ENCODE assay signal across 15 cellular contexts in the genomic region with DNA sequence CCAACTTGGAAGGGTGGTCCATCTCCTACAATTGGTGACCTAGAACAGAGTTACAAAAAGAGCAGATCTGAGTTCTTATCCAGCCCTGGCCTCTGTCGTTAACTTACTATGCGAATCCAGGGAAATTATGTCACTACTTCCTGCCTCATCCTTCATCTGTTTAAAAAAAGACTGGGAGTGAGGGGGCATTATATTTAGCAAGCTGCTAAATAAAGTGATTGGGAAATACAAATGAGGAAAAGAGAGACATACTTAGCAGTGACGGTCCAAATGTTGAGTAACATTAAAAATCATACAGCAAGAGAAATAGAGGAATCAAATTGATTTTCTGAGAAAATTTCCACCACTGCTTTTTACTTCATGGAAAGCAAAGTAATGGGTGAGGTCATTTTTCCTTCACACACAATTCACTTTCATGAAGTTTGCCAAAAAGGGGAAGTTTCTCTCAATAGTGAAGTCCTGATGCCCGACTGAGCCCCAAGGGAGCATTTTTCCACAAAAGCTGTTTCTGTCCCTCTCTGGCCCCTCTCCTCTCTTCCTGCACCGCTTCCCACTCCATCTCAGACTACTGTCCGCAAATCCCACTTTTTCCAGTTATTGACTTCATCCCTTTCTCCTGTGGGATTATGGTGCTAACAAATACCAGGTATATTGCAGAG.
DNase-seq lines count a peak whose midpoint lies in the region; ATAC-seq, FAIRE-seq and TF ChIP-seq lines count a peak whose summit lies in the region.
"Had no signal": no experiment of that assay in that cellular context is flagged by ENCODE, and none has a peak within 500 bp of the region (broad histone marks: within the 10 kb centered on the region; RNA-seq: fewer than 3 reads in every experiment).

No MANE protein-coding gene starts in this region.

- H3K4me1 ChIP-seq in MM.1S (ENCODE audit: low read length) = peaks cover 10% of the 10 kb centered on the region; the same call in 1 of the 2 replicates
- no peaks in the 10 kb centered on the region for H3K4me1 ChIP-seq in neuronal stem cell (ENCODE audit: control insufficient read depth in 2 of 2, insufficient read depth in 1 of 2, low read depth in 1 of 2, low read length in 2 of 2)
- H3K4me1 ChIP-seq in uterus = no peaks in the 10 kb centered on the region
- H3K4me1 ChIP-seq: thyroid gland had no signal

- H2BK15ac ChIP-seq in neuronal stem cell (ENCODE audit: low read length) = no peak overlapping the region

- H2AK5ac ChIP-seq in neuronal stem cell (ENCODE audit: low read depth, low read length) = no peak overlapping the region

- H3K23ac ChIP-seq in neuronal stem cell (ENCODE audit: low read depth, low read length, poor library complexity) = no peak overlapping the region

- H3K27ac ChIP-seq in MM.1S (ENCODE audit: low read length) (no peak overlapping the region), neuronal stem cell (replicated peaks; ENCODE audit: low read length) (no peak overlapping the region), uterus (no peak overlapping the region)
- H3K27ac ChIP-seq: thyroid gland had no signal

- H3K9me3 ChIP-seq in MM.1S (replicated peaks; ENCODE audit: insufficient read depth, low read length) = no peaks in the 10 kb centered on the region
- H3K9me3 ChIP-seq in neuronal stem cell (replicated peaks in 1 of 2; ENCODE audit: control insufficient read depth in 2 of 2, insufficient read depth in 1 of 2, low read depth in 1 of 2, low read length in 2 of 2) = no peaks in the 10 kb centered on the region
- H3K9me3 ChIP-seq in uterus = no peaks in the 10 kb centered on the region
- H3K9me3 ChIP-seq: thyroid gland had no signal

- H3K27me3 ChIP-seq in MM.1S (replicated peaks; ENCODE audit: insufficient read depth, low read length) (no peaks in the 10 kb centered on the region), neuronal stem cell (ENCODE audit: control insufficient read depth in 3 of 3, insufficient read depth in 3 of 3, low read depth in 1 of 3, low read length in 3 of 3) (peaks cover 0 to 4% (median 0%) of the 10 kb centered on the region in 3 experiments), uterus (no peaks in the 10 kb centered on the region)
- H3K27me3 ChIP-seq: thyroid gland had no signal

- H3K4me3 Mint-ChIP-seq in activated T-helper 1 cell treated with anti-CD3 and anti-CD28 coated beads, Interleukin-12 subunit alpha, Interleukin-12 subunit beta, Interleukin-2, Interleukin-4 antibody, amounts not matched to agents 30 ng/mL and 10 ng/mL and 1 ng/mL, durations not matched to agents 14 hours and 24 hours and 36 hours = no peak overlapping the region
- H3K4me3 Mint-ChIP-seq: CD4-positive, alpha-beta memory T cell; natural killer cell; T-helper 2 cell treated with Interferon-gamma antibody and Interleukin-4, amounts not matched to agents 5 μg/mL and 100 μg/mL, for 36 hours had no signal

- H3K4me1 Mint-ChIP-seq in activated T-helper 1 cell treated with anti-CD3 and anti-CD28 coated beads, Interleukin-12 subunit alpha, Interleukin-12 subunit beta, Interleukin-2, Interleukin-4 antibody, amounts not matched to agents 30 ng/mL and 10 ng/mL and 1 ng/mL, durations not matched to agents 14 hours and 24 hours and 36 hours (ENCODE audit: low read depth) = peaks cover 21% of the 10 kb centered on the region

- H3K4me3 ChIP-seq in MM.1S (ENCODE audit: low read length) = no peak overlapping the region
- no peak overlapping the region for H3K4me3 ChIP-seq in neuronal stem cell (ENCODE audit: low read length in 2 of 2)
- H3K4me3 ChIP-seq in uterus = no peak overlapping the region
- H3K4me3 ChIP-seq: thyroid gland had no signal

- ATAC-seq in GM18868 (IDR thresholded peaks at IDR 0.05; ENCODE audit: unreplicated experiment) (peak; percentile 62), sciatic nerve (peak; percentile 44)
- ATAC-seq: HCT116, natural killer cell had no signal

- no CpG with 5 or more reads among the region's 6 CpGs for WGBS in neuronal stem cell (ENCODE audit: extremely low coverage in 2 of 2, insufficient read length in 2 of 2, insufficient replicate concordance in 1 of 2), 2 donors

- H3K4me2 ChIP-seq in MM.1S (ENCODE audit: low read depth, low read length) (peak overlapping the region; percentile 33; the same call in 1 of the 2 replicates), neuronal stem cell (ENCODE audit: insufficient read depth, low read length, poor library complexity, severe bottlenecking) (no peak overlapping the region)

- no peak overlapping the region for H3K14ac ChIP-seq in neuronal stem cell (ENCODE audit: low read length)

- H3K4ac ChIP-seq in neuronal stem cell (ENCODE audit: low read length) = no peak overlapping the region

- no peak for TF ChIP-seq CTCF in MM.1S (IDR thresholded peaks at IDR 0.05; ENCODE audit: low read length)
- no peak for TF ChIP-seq CTCF in uterus (IDR thresholded peaks at IDR 0.05)

- H4K8ac ChIP-seq in neuronal stem cell (ENCODE audit: low read depth, low read length) = no peak overlapping the region

- H3F3A ChIP-seq in MM.1S (ENCODE audit: insufficient read depth, low read length) = no peaks in the 10 kb centered on the region

- no peak for DNase-seq in MM.1S
- no peak for DNase-seq in activated T-helper 1 cell treated with anti-CD3 and anti-CD28 coated beads, Interleukin-12 subunit alpha, Interleukin-12 subunit beta, Interleukin-2, Interleukin-4 antibody, amounts not matched to agents 30 ng/mL and 10 ng/mL and 1 ng/mL, durations not matched to agents 14 hours and 24 hours and 36 hours (ENCODE audit: low spot score)
- DNase-seq in sciatic nerve (ENCODE audit: low spot score) = no peak
- DNase-seq in neuronal stem cell (ENCODE audit: low spot score) = no peak
- DNase-seq in uterus = no peak
- no peak for DNase-seq in RCC 7860 (ENCODE audit: low spot score)
- DNase-seq: activated CD4-positive, alpha-beta T cell treated with anti-CD3 and anti-CD28 coated beads, Interleukin-2, amount 50 U/mL, for 4 hours; CD4-positive, alpha-beta memory T cell; cortex of kidney; natural killer cell; RPMI8226; thyroid gland had no signal

- no peaks in the 10 kb centered on the region for H3K79me2 ChIP-seq in MM.1S (ENCODE audit: low read length)

- no peaks in the 10 kb centered on the region for H3K9me2 ChIP-seq in MM.1S (replicated peaks; ENCODE audit: insufficient read depth, low read length)

- H3K36me3 Mint-ChIP-seq in activated T-helper 1 cell treated with anti-CD3 and anti-CD28 coated beads, Interleukin-12 subunit alpha, Interleukin-12 subunit beta, Interleukin-2, Interleukin-4 antibody, amounts not matched to agents 30 ng/mL and 10 ng/mL and 1 ng/mL, durations not matched to agents 14 hours and 24 hours and 36 hours (ENCODE audit: low read depth) = peaks cover 4% of the 10 kb centered on the region
- H3K36me3 Mint-ChIP-seq: CD4-positive, alpha-beta memory T cell; natural killer cell had no signal

- H3K18ac ChIP-seq in neuronal stem cell (ENCODE audit: low read length) = no peak overlapping the region

- no peak overlapping the region for H2BK5ac ChIP-seq in neuronal stem cell (ENCODE audit: low read length)

- H2AFZ ChIP-seq in MM.1S (ENCODE audit: low read length) (peak overlapping the region; percentile 17; the same call in 1 of the 2 replicates), neuronal stem cell (ENCODE audit: low read length) (no peak overlapping the region)

- H2BK120ac ChIP-seq in neuronal stem cell (ENCODE audit: low read depth, low read length) = no peak overlapping the region

- H3K9me3 Mint-ChIP-seq in activated T-helper 1 cell treated with anti-CD3 and anti-CD28 coated beads, Interleukin-12 subunit alpha, Interleukin-12 subunit beta, Interleukin-2, Interleukin-4 antibody, amounts not matched to agents 30 ng/mL and 10 ng/mL and 1 ng/mL, durations not matched to agents 14 hours and 24 hours and 36 hours = no peaks in the 10 kb centered on the region
- H3K9me3 Mint-ChIP-seq: CD4-positive, alpha-beta memory T cell; natural killer cell had no signal

- H3K27me3 Mint-ChIP-seq in activated T-helper 1 cell treated with anti-CD3 and anti-CD28 coated beads, Interleukin-12 subunit alpha, Interleukin-12 subunit beta, Interleukin-2, Interleukin-4 antibody, amounts not matched to agents 30 ng/mL and 10 ng/mL and 1 ng/mL, durations not matched to agents 14 hours and 24 hours and 36 hours (ENCODE audit: insufficient read depth) = peaks cover 3% of the 10 kb centered on the region

- intact Hi-C loops in activated T-helper 1 cell treated with anti-CD3 and anti-CD28 coated beads, Interleukin-12 subunit alpha, Interleukin-12 subunit beta, Interleukin-2, Interleukin-4 antibody, amounts not matched to agents 30 ng/mL and 10 ng/mL and 1 ng/mL, durations not matched to agents 14 hours and 24 hours and 36 hours (cut with micrococcal nuclease) = no loop called here
- intact Hi-C loops in sciatic nerve (cut with DNase I) (no loop called here), uterus (cut with DNase I; ENCODE audit: low total_unique reads) (no loop called here)

- FAIRE-seq in RCC 7860 (lab: Jason Lieb, UNC) = no peak

- H4K20me1 ChIP-seq in MM.1S (ENCODE audit: insufficient read depth, low read length) = no peaks in the 10 kb centered on the region

- no peaks in the 10 kb centered on the region for H3K36me3 ChIP-seq in MM.1S (replicated peaks; ENCODE audit: insufficient read depth, low read length)
- H3K36me3 ChIP-seq in neuronal stem cell (replicated peaks in 1 of 2; ENCODE audit: control insufficient read depth in 2 of 2, insufficient read depth in 2 of 2, low read length in 2 of 2) = no peaks in the 10 kb centered on the region
- H3K36me3 ChIP-seq in uterus = no peaks in the 10 kb centered on the region
- H3K36me3 ChIP-seq: thyroid gland had no signal

- H3K9ac ChIP-seq in MM.1S (ENCODE audit: low read length) (no peak overlapping the region), neuronal stem cell (ENCODE audit: low read depth, low read length, poor library complexity) (no peak overlapping the region)

- no peak overlapping the region for H2BK12ac ChIP-seq in neuronal stem cell (ENCODE audit: low read length)

- no peaks in the 10 kb centered on the region for H3K79me1 ChIP-seq in neuronal stem cell (ENCODE audit: low read depth, low read length)

- H3K27ac Mint-ChIP-seq in activated T-helper 1 cell treated with anti-CD3 and anti-CD28 coated beads, Interleukin-12 subunit alpha, Interleukin-12 subunit beta, Interleukin-2, Interleukin-4 antibody, amounts not matched to agents 30 ng/mL and 10 ng/mL and 1 ng/mL, durations not matched to agents 14 hours and 24 hours and 36 hours = peak overlapping the region; percentile 26
- H3K27ac Mint-ChIP-seq: natural killer cell; T-helper 2 cell treated with Interferon-gamma antibody and Interleukin-4, amounts not matched to agents 5 μg/mL and 100 μg/mL, for 36 hours had no signal

- no peak for TF ChIP-seq POLR2A in uterus (IDR thresholded peaks at IDR 0.05)

- no peak overlapping the region for H4K91ac ChIP-seq in neuronal stem cell (ENCODE audit: low read depth, low read length, poor library complexity)
